ENCODE assay signal across 8 cellular contexts in the genomic region with DNA sequence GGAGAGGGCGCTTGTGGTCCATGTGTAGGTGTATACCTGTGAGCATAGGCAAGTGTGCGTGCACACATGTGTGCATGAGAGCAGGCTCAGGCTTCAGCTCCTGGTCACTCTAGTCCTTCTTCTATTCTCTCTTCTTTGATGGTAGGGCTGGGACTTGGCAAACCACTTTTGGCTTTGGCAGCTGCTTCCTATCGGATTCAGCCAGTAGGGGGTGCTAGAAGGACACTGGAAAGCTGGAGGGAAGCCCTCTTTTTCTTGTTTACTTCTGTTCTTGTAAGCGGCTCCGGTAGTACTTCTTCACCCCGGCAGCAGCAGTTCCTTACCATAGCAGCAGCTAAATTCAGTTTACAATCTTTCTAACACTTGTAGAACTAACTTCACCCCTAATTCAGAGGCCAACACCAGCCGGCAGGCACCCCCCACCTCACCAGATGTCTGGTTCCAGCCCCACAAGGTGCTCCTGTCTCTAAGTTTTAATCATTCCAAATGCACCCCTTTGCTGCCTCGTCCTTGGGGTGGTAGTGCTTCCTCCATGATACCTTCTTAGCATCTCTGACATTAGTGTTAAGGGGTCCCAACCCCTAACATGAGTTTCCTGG. TPM values are rescaled to one million over a fixed set of nuclear protein-coding genes. Genes with fewer than 3 reads are reported as not detected.
DNase-seq lines count a peak whose midpoint lies in the region; ATAC-seq, FAIRE-seq and TF ChIP-seq lines count a peak whose summit lies in the region.

No MANE protein-coding gene starts in this region.

- no peak for FAIRE-seq in astrocyte (lab: Jason Lieb, UNC)

- H3K4me2 ChIP-seq in astrocyte (ENCODE audit: low read length) = no peak overlapping the region

- H2AFZ ChIP-seq in astrocyte (ENCODE audit: low read depth, low read length) = no peak overlapping the region

- H3K9ac ChIP-seq in astrocyte (ENCODE audit: low read length) = no peak overlapping the region

- H3K4me3 Mint-ChIP-seq in astrocyte (ENCODE audit: unreplicated experiment) = no peak overlapping the region
- no peak overlapping the region for H3K4me3 Mint-ChIP-seq in stimulated activated effector memory CD8-positive, alpha-beta T cell treated with anti-CD3 and anti-CD28 coated beads, Interleukin-12 subunit alpha, Interleukin-12 subunit beta, amount 100 ng/mL, for 72 hours

- H3K27me3 ChIP-seq in astrocyte (ENCODE audit: insufficient read depth, low read length) = no peaks in the 10 kb centered on the region

- peak; percentile 42 for DNase-seq in DMS79 treated with DMSO at 0.1 percent for 48 hours (lab: John Stamatoyannopoulos, UW)
- DNase-seq in LHCN-M2 (ENCODE audit: low read depth) = peak; percentile 62
- DNase-seq in SW480 (ENCODE audit: low spot score) = peak; percentile 51
- no peak for DNase-seq in astrocyte (ENCODE audit: low read depth)
- no peak for DNase-seq in left lobe of liver (ENCODE audit: low spot score)
- DNase-seq in stimulated activated effector memory CD8-positive, alpha-beta T cell treated with anti-CD3 and anti-CD28 coated beads, Interleukin-12 subunit alpha, Interleukin-12 subunit beta, amount 100 ng/mL, for 72 hours (ENCODE audit: low spot score in 2 of 2) = peak; percentile 68 to 87
- DNase-seq in LoVo (ENCODE audit: low spot score) = no peak

- H3K27ac Mint-ChIP-seq in astrocyte (ENCODE audit: unreplicated experiment) = no peak overlapping the region
- peak overlapping the region; percentile 63 for H3K27ac Mint-ChIP-seq in stimulated activated effector memory CD8-positive, alpha-beta T cell treated with anti-CD3 and anti-CD28 coated beads, Interleukin-12 subunit alpha, Interleukin-12 subunit beta, amount 100 ng/mL, for 72 hours

- H3K79me2 ChIP-seq in astrocyte (ENCODE audit: insufficient read depth, low read length) = no peaks in the 10 kb centered on the region

- H3K27ac ChIP-seq in astrocyte (ENCODE audit: low read depth, low read length) = no peak overlapping the region

- H3K36me3 Mint-ChIP-seq in astrocyte (ENCODE audit: low read depth, unreplicated experiment) = no peaks in the 10 kb centered on the region
- H3K36me3 Mint-ChIP-seq in stimulated activated effector memory CD8-positive, alpha-beta T cell treated with anti-CD3 and anti-CD28 coated beads, Interleukin-12 subunit alpha, Interleukin-12 subunit beta, amount 100 ng/mL, for 72 hours = no peaks in the 10 kb centered on the region

- H3K4me1 Mint-ChIP-seq in astrocyte (ENCODE audit: low read depth, unreplicated experiment) = no peaks in the 10 kb centered on the region
- peaks cover 9% of the 10 kb centered on the region for H3K4me1 Mint-ChIP-seq in stimulated activated effector memory CD8-positive, alpha-beta T cell treated with anti-CD3 and anti-CD28 coated beads, Interleukin-12 subunit alpha, Interleukin-12 subunit beta, amount 100 ng/mL, for 72 hours

- ATAC-seq in left lobe of liver (peak; percentile 24), GM19324 (IDR thresholded peaks at IDR 0.05; ENCODE audit: low FRiP score, unreplicated experiment) (no peak)
- ATAC-seq in stimulated activated effector memory CD8-positive, alpha-beta T cell treated with anti-CD3 and anti-CD28 coated beads, Interleukin-12 subunit alpha, Interleukin-12 subunit beta, amount 100 ng/mL, for 72 hours = no peak

- H3K9me3 ChIP-seq in astrocyte (ENCODE audit: insufficient read depth, low read depth, low read length) = peaks cover 3% of the 10 kb centered on the region

- peaks cover 3% of the 10 kb centered on the region for H3K4me1 ChIP-seq in astrocyte (ENCODE audit: insufficient read depth, low read length)

- no peaks in the 10 kb centered on the region for H3K36me3 ChIP-seq in astrocyte (ENCODE audit: insufficient read depth, low read length)

- H3K9me3 Mint-ChIP-seq in astrocyte (ENCODE audit: unreplicated experiment) = peaks cover 2% of the 10 kb centered on the region
- H3K9me3 Mint-ChIP-seq in stimulated activated effector memory CD8-positive, alpha-beta T cell treated with anti-CD3 and anti-CD28 coated beads, Interleukin-12 subunit alpha, Interleukin-12 subunit beta, amount 100 ng/mL, for 72 hours = no peaks in the 10 kb centered on the region

- TF ChIP-seq CTCF in astrocyte (IDR thresholded peaks at IDR 0.05; ENCODE audit: insufficient read depth, low read depth, low read length) = peak; percentile 41

- no peaks in the 10 kb centered on the region for H4K20me1 ChIP-seq in astrocyte (ENCODE audit: insufficient read depth, low read length)

- peaks cover 13% of the 10 kb centered on the region for H3K27me3 Mint-ChIP-seq in astrocyte (ENCODE audit: low read depth, unreplicated experiment)

- no peak overlapping the region for H3K4me3 ChIP-seq in astrocyte (ENCODE audit: insufficient read depth, low read depth, low read length)

RNA-seq across cellular contexts. Expression of gene NENF, which starts 25.1 kb away (rescaled TPM):
- 58.0 and 63.1 TPM in 2 replicates for total RNA-seq in LHCN-M2 (2014; rRNA removed)
- polyA plus RNA-seq in LHCN-M2 (2012) = 84.5 TPM
- 34.4 and 38.8 TPM in 2 replicates for total RNA-seq in astrocyte
- 23.8 TPM for total RNA-seq in left lobe of liver

RNA-seq across cellular contexts. Expression of gene PACC1, which starts 43.2 kb away (rescaled TPM):
- 8.7 and 10.7 TPM in 2 replicates for total RNA-seq in LHCN-M2 (2014; rRNA removed)
- polyA plus RNA-seq in LHCN-M2 (2012) = 4.7 TPM
- total RNA-seq in astrocyte = 16.9 and 18.8 TPM in 2 replicates
- 1.2 TPM for total RNA-seq in left lobe of liver

Comparison
In these comparisons a context has a peak if more than half of its experiments do, and no peak if none do; other contexts are left out.
1. DNase-seq: peak in DMS79 treated with DMSO at 0.1 percent for 48 hours (single experiment), LHCN-M2 (single experiment), SW480 (single experiment) and stimulated activated effector memory CD8-positive, alpha-beta T cell treated with anti-CD3 and anti-CD28 coated beads, Interleukin-12 subunit alpha, Interleukin-12 subunit beta, amount 100 ng/mL, for 72 hours (2 of 2); none in astrocyte (single experiment), left lobe of liver (single experiment) and LoVo (single experiment).